Comparison of ENCODE assay signal across 28 cellular contexts in genomic region chr3:54527953-54528352, GRCh38.
A peak's percentile ranks its signal among the peaks of the same experiment; 100 is the strongest.
DNase-seq lines count a peak whose midpoint lies in the region; ATAC-seq, FAIRE-seq and TF ChIP-seq lines count a peak whose summit lies in the region.
"Had no signal": no experiment of that assay in that cellular context is flagged by ENCODE, and none has a peak within 500 bp of the region (broad histone marks: within the 10 kb centered on the region; RNA-seq: fewer than 3 reads in every experiment).

No MANE protein-coding gene starts in this region.

- no peaks in the 10 kb centered on the region for H3K9me2 ChIP-seq in SK-N-SH

- no peak for TF ChIP-seq EP300 in SK-N-SH (IDR thresholded peaks at IDR 0.05; ENCODE audit: borderline replicate concordance in 1 of 2, low read depth in 1 of 2, low read length in 1 of 2)

- no peak for TF ChIP-seq RAD21 in SK-N-SH (IDR thresholded peaks at IDR 0.05; ENCODE audit: low read length)

- ATAC-seq in SK-N-SH treated with all-trans-retinoic acid at 6 μM for 48 hours = no peak
- no peak for ATAC-seq in thoracic aorta (ENCODE audit: insufficient number of reproducible peaks, low FRiP score, low read depth)
- no peak for ATAC-seq in GM21423 (IDR thresholded peaks at IDR 0.05; ENCODE audit: unreplicated experiment)

- no peak overlapping the region for H3K4me3 Mint-ChIP-seq in activated T-helper 1 cell treated with anti-CD3 and anti-CD28 coated beads, Interleukin-12 subunit alpha, Interleukin-12 subunit beta, Interleukin-2, Interleukin-4 antibody, amounts not matched to agents 30 ng/mL and 10 ng/mL and 1 ng/mL, durations not matched to agents 14 hours and 24 hours and 36 hours
- H3K4me3 Mint-ChIP-seq: dendritic cell treated with granulocyte-macrophage colony-stimulating factor and Interleukin-4, amounts not matched to agents 40 ng/mL and 50 ng/mL, for 4 days; IgD-negative memory B cell; memory B cell; T-helper 2 cell treated with Interferon-gamma antibody and Interleukin-4, amounts not matched to agents 5 μg/mL and 100 μg/mL, for 36 hours had no signal

- H3K36me3 ChIP-seq in SK-N-SH (replicated peaks in 1 of 2; ENCODE audit: control insufficient read depth in 1 of 2, insufficient read depth in 2 of 2, low read length in 1 of 2) (no peaks in the 10 kb centered on the region), adipocyte (ENCODE audit: control insufficient read depth, insufficient read depth, low read length, severe bottlenecking) (no peaks in the 10 kb centered on the region), thoracic aorta (no peaks in the 10 kb centered on the region)
- H3K36me3 ChIP-seq: adrenal gland, tibial nerve, WERI-Rb-1 had no signal

- no peak for TF ChIP-seq CTCF in SK-N-SH (IDR thresholded peaks at IDR 0.05)
- no peak for TF ChIP-seq CTCF in fibroblast of the aortic adventitia (IDR thresholded peaks at IDR 0.05; ENCODE audit: insufficient read depth, low read length)
- no peak for TF ChIP-seq CTCF in thoracic aorta (IDR thresholded peaks at IDR 0.05)

- H3K27ac ChIP-seq in SK-N-SH (ENCODE audit: low read depth in 2 of 2, low read length in 1 of 2) (no peak overlapping the region), thoracic aorta (peak overlapping the region in 1 of 2 donors; percentile 39)
- H3K27ac ChIP-seq: 22Rv1, adrenal gland, C4-2B, WERI-Rb-1 had no signal

- CTCF ChIA-PET in SK-N-SH (lab: Yijun Ruan, JAX) = interaction anchor here (1.2 kb wide), 1 partner anchor 10 kb away, joined by 7 read pairs; no protein-coding TSS in a partner anchor

- H3K9ac ChIP-seq in SK-N-SH = no peak overlapping the region
- H3K9ac ChIP-seq in adipocyte (ENCODE audit: low read length) = peak overlapping the region; percentile 49

- no peaks in the 10 kb centered on the region for H3K27me3 Mint-ChIP-seq in activated T-helper 1 cell treated with anti-CD3 and anti-CD28 coated beads, Interleukin-12 subunit alpha, Interleukin-12 subunit beta, Interleukin-2, Interleukin-4 antibody, amounts not matched to agents 30 ng/mL and 10 ng/mL and 1 ng/mL, durations not matched to agents 14 hours and 24 hours and 36 hours (ENCODE audit: insufficient read depth)
- H3K27me3 Mint-ChIP-seq: dendritic cell treated with granulocyte-macrophage colony-stimulating factor and Interleukin-4, amounts not matched to agents 40 ng/mL and 50 ng/mL, for 4 days; IgD-negative memory B cell had no signal

- no peak overlapping the region for H3K27ac Mint-ChIP-seq in activated T-helper 1 cell treated with anti-CD3 and anti-CD28 coated beads, Interleukin-12 subunit alpha, Interleukin-12 subunit beta, Interleukin-2, Interleukin-4 antibody, amounts not matched to agents 30 ng/mL and 10 ng/mL and 1 ng/mL, durations not matched to agents 14 hours and 24 hours and 36 hours
- H3K27ac Mint-ChIP-seq: dendritic cell treated with granulocyte-macrophage colony-stimulating factor and Interleukin-4, amounts not matched to agents 40 ng/mL and 50 ng/mL, for 4 days; IgD-negative memory B cell; memory B cell; T-helper 2 cell treated with Interferon-gamma antibody and Interleukin-4, amounts not matched to agents 5 μg/mL and 100 μg/mL, for 36 hours had no signal

- no peaks in the 10 kb centered on the region for H3K79me2 ChIP-seq in SK-N-SH (ENCODE audit: insufficient read depth)

- H3K4me1 ChIP-seq in SK-N-SH (ENCODE audit: control insufficient read depth in 1 of 2, insufficient read depth in 2 of 2, low read depth in 1 of 2, low read length in 1 of 2) = no peaks in the 10 kb centered on the region
- peaks cover 20% of the 10 kb centered on the region for H3K4me1 ChIP-seq in adipocyte (ENCODE audit: control insufficient read depth, insufficient read depth, low read length)
- peaks cover 0 to 20% of the 10 kb centered on the region in 2 donors for H3K4me1 ChIP-seq in thoracic aorta (ENCODE audit: control insufficient read depth in 1 of 2, low read depth in 2 of 2)
- H3K4me1 ChIP-seq: adrenal gland had no signal

- no peak overlapping the region for H3K4me2 ChIP-seq in SK-N-SH

- H3K27me3 ChIP-seq in SK-N-SH (ENCODE audit: insufficient read depth) (no peaks in the 10 kb centered on the region), adipocyte (replicated peaks; ENCODE audit: control insufficient read depth, insufficient read depth, low read length) (no peaks in the 10 kb centered on the region), thoracic aorta (replicated peaks; ENCODE audit: insufficient read depth) (no peaks in the 10 kb centered on the region)
- H3K27me3 ChIP-seq: adrenal gland, tibial nerve had no signal

- POLR2A ChIA-PET in SK-N-SH (lab: Yijun Ruan, JAX) = no interaction called here

- peaks cover 17% of the 10 kb centered on the region for H3K9me3 ChIP-seq in SK-N-SH
- H3K9me3 ChIP-seq in adipocyte (ENCODE audit: control insufficient read depth, low read length) = peaks cover 35% of the 10 kb centered on the region
- peaks cover 15% of the 10 kb centered on the region for H3K9me3 ChIP-seq in thoracic aorta

- DNase-seq in SK-N-SH = no peak
- DNase-seq in adipocyte (ENCODE audit: low read depth) = peak; percentile 58
- peak; percentile 8 for DNase-seq in fibroblast of the aortic adventitia (ENCODE audit: low read depth)
- peak; percentile 28 for DNase-seq in thoracic aorta (ENCODE audit: low spot score)
- no peak for DNase-seq in activated T-helper 1 cell treated with anti-CD3 and anti-CD28 coated beads, Interleukin-12 subunit alpha, Interleukin-12 subunit beta, Interleukin-2, Interleukin-4 antibody, amounts not matched to agents 30 ng/mL and 10 ng/mL and 1 ng/mL, durations not matched to agents 14 hours and 24 hours and 36 hours (ENCODE audit: low spot score)
- no peak for DNase-seq in frontal cortex (ENCODE audit: low spot score in 2 of 2)
- DNase-seq: activated CD4-positive, alpha-beta T cell treated with anti-CD3 and anti-CD28 coated beads, Interleukin-2, amount 50 U/mL, for 48 hours; activated effector memory CD4-positive, alpha-beta T cell treated with anti-CD3 and anti-CD28 coated beads, Interleukin-2, amount 50 U/mL, for 16 hours; adrenal gland; EL; H7; kidney; NCI-H1436; NCI-H2107; NCI-H524 treated with DMSO at 0.1 percent for 48 hours; stimulated activated CD4-positive, alpha-beta T cell treated with anti-CD3 and anti-CD28 coated beads, Interleukin-4, amount 100 ng/mL, for 24 hours; stimulated activated naive CD4-positive, alpha-beta T cell treated with Interleukin-2 at 50 U/mL for 16 hours; WERI-Rb-1 had no signal

- H3K4me3 ChIP-seq in SK-N-SH (ENCODE audit: low read depth in 2 of 2, low read length in 1 of 2) (no peak overlapping the region), adipocyte (ENCODE audit: low read length) (peak overlapping the region; percentile 58), fibroblast of the aortic adventitia (ENCODE audit: low read depth, low read length) (no peak overlapping the region), thoracic aorta (no peak overlapping the region)
- H3K4me3 ChIP-seq: adrenal gland, tibial nerve had no signal

- 8% methylated on average over 2 of the region's 2 CpGs for WGBS in SK-N-SH (ENCODE audit: low lambda C conversion rate)

- no peak overlapping the region for H2AFZ ChIP-seq in SK-N-SH (ENCODE audit: low read depth)

- FAIRE-seq in frontal cortex (lab: Jason Lieb, UNC) = no peak
- FAIRE-seq: kidney, RCC 7860 had no signal

- intact Hi-C loops in activated T-helper 1 cell treated with anti-CD3 and anti-CD28 coated beads, Interleukin-12 subunit alpha, Interleukin-12 subunit beta, Interleukin-2, Interleukin-4 antibody, amounts not matched to agents 30 ng/mL and 10 ng/mL and 1 ng/mL, durations not matched to agents 14 hours and 24 hours and 36 hours (cut with micrococcal nuclease) = no loop called here

- peaks cover 11% of the 10 kb centered on the region for H3K9me3 Mint-ChIP-seq in activated T-helper 1 cell treated with anti-CD3 and anti-CD28 coated beads, Interleukin-12 subunit alpha, Interleukin-12 subunit beta, Interleukin-2, Interleukin-4 antibody, amounts not matched to agents 30 ng/mL and 10 ng/mL and 1 ng/mL, durations not matched to agents 14 hours and 24 hours and 36 hours

- H3K36me3 Mint-ChIP-seq in activated T-helper 1 cell treated with anti-CD3 and anti-CD28 coated beads, Interleukin-12 subunit alpha, Interleukin-12 subunit beta, Interleukin-2, Interleukin-4 antibody, amounts not matched to agents 30 ng/mL and 10 ng/mL and 1 ng/mL, durations not matched to agents 14 hours and 24 hours and 36 hours (ENCODE audit: low read depth) = no peaks in the 10 kb centered on the region
- H3K36me3 Mint-ChIP-seq: IgD-negative memory B cell, memory B cell had no signal

- H4K20me1 ChIP-seq in SK-N-SH (ENCODE audit: insufficient read depth) = no peaks in the 10 kb centered on the region

- H3K4me1 Mint-ChIP-seq in activated T-helper 1 cell treated with anti-CD3 and anti-CD28 coated beads, Interleukin-12 subunit alpha, Interleukin-12 subunit beta, Interleukin-2, Interleukin-4 antibody, amounts not matched to agents 30 ng/mL and 10 ng/mL and 1 ng/mL, durations not matched to agents 14 hours and 24 hours and 36 hours (ENCODE audit: low read depth) = no peaks in the 10 kb centered on the region
- H3K4me1 Mint-ChIP-seq: IgD-negative memory B cell, memory B cell had no signal

- no peaks in the 10 kb centered on the region for H3F3A ChIP-seq in SK-N-SH (replicated peaks; ENCODE audit: insufficient read depth)

TF ChIP-seq in SK-N-SH treated with all-trans-retinoic acid at 6 μM for 48 hours, 23 proteins besides CTCF, POLR2A, EP300 and RAD21 (continues in another document):
- TF ChIP-seq ISL1 (CRISPR knock-in tag; IDR thresholded peaks at IDR 0.05) = 0 out of 2 replicates have a peak, but pooled peaks have one; percentile 17

TF ChIP-seq in SK-N-SH, 30 proteins besides CTCF, POLR2A, EP300 and RAD21 (continues in another document):
- TF ChIP-seq SIN3A (IDR thresholded peaks at IDR 0.05; ENCODE audit: borderline replicate concordance, low read depth, low read length) (no peak), MXI1 (IDR thresholded peaks at IDR 0.05; ENCODE audit: low read depth, low read length) (no peak), GATA2 (CRISPR knock-in tag; IDR thresholded peaks at IDR 0.05) (no peak)

Comparison
In these comparisons a context has a peak if more than half of its experiments do, and no peak if none do; other contexts are left out.
1. DNase-seq: peak in adipocyte (single experiment), fibroblast of the aortic adventitia (single experiment) and thoracic aorta (single experiment); none in SK-N-SH (single experiment), activated T-helper 1 cell treated with anti-CD3 and anti-CD28 coated beads, Interleukin-12 subunit alpha, Interleukin-12 subunit beta, Interleukin-2, Interleukin-4 antibody, amounts not matched to agents 30 ng/mL and 10 ng/mL and 1 ng/mL, durations not matched to agents 14 hours and 24 hours and 36 hours (single experiment) and frontal cortex (0 of 2).